In the genomic region with DNA sequence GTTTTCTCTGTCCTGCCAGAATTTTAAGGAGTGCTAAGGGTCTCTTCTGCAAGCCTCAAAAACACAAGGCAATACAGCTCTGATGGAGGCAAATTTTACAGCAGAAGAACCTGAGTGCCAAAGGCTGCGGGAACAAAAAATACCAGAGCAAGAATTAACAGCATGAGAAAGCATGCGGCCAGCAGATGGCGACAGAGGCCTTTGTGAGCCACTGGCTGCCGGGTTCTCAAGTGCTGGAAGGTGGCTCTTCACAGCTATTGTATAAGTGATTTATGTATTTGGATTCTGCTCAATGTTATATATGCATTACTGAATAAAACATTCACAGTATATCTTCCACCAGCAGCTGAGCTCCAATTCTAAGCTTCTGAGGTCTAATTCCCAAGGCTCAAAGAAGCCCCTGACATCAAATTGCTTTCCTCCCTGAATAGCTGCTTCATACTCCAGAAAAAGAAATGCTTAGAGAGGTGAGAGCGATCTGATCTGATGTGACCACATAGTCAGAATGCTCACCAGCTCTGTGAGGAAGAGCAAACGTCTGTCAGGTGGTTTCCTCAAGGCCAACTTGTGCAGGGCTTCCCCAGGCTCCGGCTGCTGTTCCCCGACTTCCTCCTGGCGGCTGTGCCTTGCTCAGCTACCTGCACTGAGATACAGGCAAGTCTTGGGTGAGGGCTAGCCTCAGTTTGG, we compare ENCODE assay signal across 1 cellular context.
TF ChIP-seq lines count a peak whose summit lies in the region.

No MANE protein-coding gene starts in this region.

TF ChIP-seq in H1, 55 proteins besides CTCF, POLR2A, EP300 and RAD21 (continued from another document):
- TF ChIP-seq, protein P1, sequence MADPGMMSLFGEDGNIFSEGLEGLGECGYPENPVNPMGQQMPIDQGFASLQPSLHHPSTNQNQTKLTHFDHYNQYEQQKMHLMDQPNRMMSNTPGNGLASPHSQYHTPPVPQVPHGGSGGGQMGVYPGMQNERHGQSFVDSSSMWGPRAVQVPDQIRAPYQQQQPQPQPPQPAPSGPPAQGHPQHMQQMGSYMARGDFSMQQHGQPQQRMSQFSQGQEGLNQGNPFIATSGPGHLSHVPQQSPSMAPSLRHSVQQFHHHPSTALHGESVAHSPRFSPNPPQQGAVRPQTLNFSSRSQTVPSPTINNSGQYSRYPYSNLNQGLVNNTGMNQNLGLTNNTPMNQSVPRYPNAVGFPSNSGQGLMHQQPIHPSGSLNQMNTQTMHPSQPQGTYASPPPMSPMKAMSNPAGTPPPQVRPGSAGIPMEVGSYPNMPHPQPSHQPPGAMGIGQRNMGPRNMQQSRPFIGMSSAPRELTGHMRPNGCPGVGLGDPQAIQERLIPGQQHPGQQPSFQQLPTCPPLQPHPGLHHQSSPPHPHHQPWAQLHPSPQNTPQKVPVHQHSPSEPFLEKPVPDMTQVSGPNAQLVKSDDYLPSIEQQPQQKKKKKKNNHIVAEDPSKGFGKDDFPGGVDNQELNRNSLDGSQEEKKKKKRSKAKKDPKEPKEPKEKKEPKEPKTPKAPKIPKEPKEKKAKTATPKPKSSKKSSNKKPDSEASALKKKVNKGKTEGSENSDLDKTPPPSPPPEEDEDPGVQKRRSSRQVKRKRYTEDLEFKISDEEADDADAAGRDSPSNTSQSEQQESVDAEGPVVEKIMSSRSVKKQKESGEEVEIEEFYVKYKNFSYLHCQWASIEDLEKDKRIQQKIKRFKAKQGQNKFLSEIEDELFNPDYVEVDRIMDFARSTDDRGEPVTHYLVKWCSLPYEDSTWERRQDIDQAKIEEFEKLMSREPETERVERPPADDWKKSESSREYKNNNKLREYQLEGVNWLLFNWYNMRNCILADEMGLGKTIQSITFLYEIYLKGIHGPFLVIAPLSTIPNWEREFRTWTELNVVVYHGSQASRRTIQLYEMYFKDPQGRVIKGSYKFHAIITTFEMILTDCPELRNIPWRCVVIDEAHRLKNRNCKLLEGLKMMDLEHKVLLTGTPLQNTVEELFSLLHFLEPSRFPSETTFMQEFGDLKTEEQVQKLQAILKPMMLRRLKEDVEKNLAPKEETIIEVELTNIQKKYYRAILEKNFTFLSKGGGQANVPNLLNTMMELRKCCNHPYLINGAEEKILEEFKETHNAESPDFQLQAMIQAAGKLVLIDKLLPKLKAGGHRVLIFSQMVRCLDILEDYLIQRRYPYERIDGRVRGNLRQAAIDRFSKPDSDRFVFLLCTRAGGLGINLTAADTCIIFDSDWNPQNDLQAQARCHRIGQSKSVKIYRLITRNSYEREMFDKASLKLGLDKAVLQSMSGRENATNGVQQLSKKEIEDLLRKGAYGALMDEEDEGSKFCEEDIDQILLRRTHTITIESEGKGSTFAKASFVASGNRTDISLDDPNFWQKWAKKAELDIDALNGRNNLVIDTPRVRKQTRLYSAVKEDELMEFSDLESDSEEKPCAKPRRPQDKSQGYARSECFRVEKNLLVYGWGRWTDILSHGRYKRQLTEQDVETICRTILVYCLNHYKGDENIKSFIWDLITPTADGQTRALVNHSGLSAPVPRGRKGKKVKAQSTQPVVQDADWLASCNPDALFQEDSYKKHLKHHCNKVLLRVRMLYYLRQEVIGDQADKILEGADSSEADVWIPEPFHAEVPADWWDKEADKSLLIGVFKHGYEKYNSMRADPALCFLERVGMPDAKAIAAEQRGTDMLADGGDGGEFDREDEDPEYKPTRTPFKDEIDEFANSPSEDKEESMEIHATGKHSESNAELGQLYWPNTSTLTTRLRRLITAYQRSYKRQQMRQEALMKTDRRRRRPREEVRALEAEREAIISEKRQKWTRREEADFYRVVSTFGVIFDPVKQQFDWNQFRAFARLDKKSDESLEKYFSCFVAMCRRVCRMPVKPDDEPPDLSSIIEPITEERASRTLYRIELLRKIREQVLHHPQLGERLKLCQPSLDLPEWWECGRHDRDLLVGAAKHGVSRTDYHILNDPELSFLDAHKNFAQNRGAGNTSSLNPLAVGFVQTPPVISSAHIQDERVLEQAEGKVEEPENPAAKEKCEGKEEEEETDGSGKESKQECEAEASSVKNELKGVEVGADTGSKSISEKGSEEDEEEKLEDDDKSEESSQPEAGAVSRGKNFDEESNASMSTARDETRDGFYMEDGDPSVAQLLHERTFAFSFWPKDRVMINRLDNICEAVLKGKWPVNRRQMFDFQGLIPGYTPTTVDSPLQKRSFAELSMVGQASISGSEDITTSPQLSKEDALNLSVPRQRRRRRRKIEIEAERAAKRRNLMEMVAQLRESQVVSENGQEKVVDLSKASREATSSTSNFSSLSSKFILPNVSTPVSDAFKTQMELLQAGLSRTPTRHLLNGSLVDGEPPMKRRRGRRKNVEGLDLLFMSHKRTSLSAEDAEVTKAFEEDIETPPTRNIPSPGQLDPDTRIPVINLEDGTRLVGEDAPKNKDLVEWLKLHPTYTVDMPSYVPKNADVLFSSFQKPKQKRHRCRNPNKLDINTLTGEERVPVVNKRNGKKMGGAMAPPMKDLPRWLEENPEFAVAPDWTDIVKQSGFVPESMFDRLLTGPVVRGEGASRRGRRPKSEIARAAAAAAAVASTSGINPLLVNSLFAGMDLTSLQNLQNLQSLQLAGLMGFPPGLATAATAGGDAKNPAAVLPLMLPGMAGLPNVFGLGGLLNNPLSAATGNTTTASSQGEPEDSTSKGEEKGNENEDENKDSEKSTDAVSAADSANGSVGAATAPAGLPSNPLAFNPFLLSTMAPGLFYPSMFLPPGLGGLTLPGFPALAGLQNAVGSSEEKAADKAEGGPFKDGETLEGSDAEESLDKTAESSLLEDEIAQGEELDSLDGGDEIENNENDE (IDR thresholded peaks at IDR 0.05; ENCODE audit: insufficient replicate concordance, low read length), result no peak
- TF ChIP-seq POLR2AphosphoS5 (IDR thresholded peaks at IDR 0.05; ENCODE audit: low read depth, low read length), result no peak
